ENCODE assay signal across 20 cellular contexts in genomic region chr13:112434937-112435523, GRCh38. TPM values are rescaled to one million over a fixed set of nuclear protein-coding genes. Genes with fewer than 3 reads are reported as not detected.
DNase-seq lines count a peak whose midpoint lies in the region; ATAC-seq, FAIRE-seq and TF ChIP-seq lines count a peak whose summit lies in the region.
"Had no signal": no experiment of that assay in that cellular context is flagged by ENCODE, and none has a peak within 500 bp of the region (broad histone marks: within the 10 kb centered on the region; RNA-seq: fewer than 3 reads in every experiment).

No MANE protein-coding gene starts in this region.

- BruUV-seq in HepG2 (replicated peaks; lab: Mats Ljungman, UMichigan), result no TSS peak

- no peaks in the 10 kb centered on the region for H3K4me1 ChIP-seq in HepG2 (ENCODE audit: insufficient read depth, low read length)
- H3K4me1 ChIP-seq in right lobe of liver, result no peaks in the 10 kb centered on the region
- H3K4me1 ChIP-seq in H1 (replicated peaks in 1 of 4; ENCODE audit: control insufficient read depth in 3 of 4, insufficient read depth in 4 of 4, low read length in 3 of 4), result no peaks in the 10 kb centered on the region
- H3K4me1 ChIP-seq: A549, BE2C, HAP-1 had no signal

- H4K8ac ChIP-seq in H1 (ENCODE audit: extremely low read depth, insufficient read depth, low read length), result peak overlapping the region; percentile 20; the same call in 1 of the 2 replicates

- TF ChIP-seq CTCF in HepG2 (CRISPR knock-in tag; IDR thresholded peaks at IDR 0.05) (no peak), right lobe of liver (IDR thresholded peaks at IDR 0.05) (no peak), H1 (IDR thresholded peaks at IDR 0.05; ENCODE audit: control extremely low read depth in 1 of 3, insufficient read depth in 1 of 3, low read depth in 1 of 3, low read length in 3 of 3) (no peak), HFFc6 (IDR thresholded peaks at IDR 0.05) (no peak), WERI-Rb-1 (IDR thresholded peaks at IDR 0.05; ENCODE audit: low read depth, low read length) (no peak)

- no peak overlapping the region for H2BK120ac ChIP-seq in H1 (replicated peaks; ENCODE audit: low read depth, low read length)

- 23% methylated on average over 12 of the region's 12 CpGs for WGBS in HepG2 (ENCODE audit: low lambda C conversion rate)
- WGBS in right lobe of liver (ENCODE audit: insufficient coverage, low coverage, low lambda C conversion rate, missing lambda C conversion rate), result 81% methylated on average over 10 of the region's 12 CpGs
- 89% methylated on average over 12 of the region's 12 CpGs; no CpG with 5 or more reads in 1 of the 2 experiments for WGBS in H1 (ENCODE audit: extremely low coverage in 1 of 2, insufficient coverage in 1 of 2, insufficient read length in 1 of 2, insufficient replicate concordance in 2 of 2, low coverage in 1 of 2, low lambda C conversion rate in 2 of 2, missing lambda C conversion rate in 1 of 2), 2 experiments

- no peak for ATAC-seq in HepG2
- no peak for ATAC-seq in right lobe of liver
- ATAC-seq: A549, GM12878, GM23338 had no signal

- H3K79me2 ChIP-seq in HepG2 (ENCODE audit: insufficient read depth, low read length) (no peaks in the 10 kb centered on the region), H1 (ENCODE audit: control insufficient read depth in 1 of 2, insufficient read depth in 2 of 2, low read length in 2 of 2) (0 out of 4 replicates have a peak, but pooled peaks cover 0 to 2% of the 10 kb centered on the region in 2 experiments)

- peaks cover 7% of the 10 kb centered on the region for H3K9me3 ChIP-seq in HepG2 (ENCODE audit: low read length)
- no peaks in the 10 kb centered on the region for H3K9me3 ChIP-seq in right lobe of liver
- peaks cover 4 to 17% of the 10 kb centered on the region in 2 experiments; a peak in 2 of 4 replicates for H3K9me3 ChIP-seq in H1 (ENCODE audit: insufficient read depth in 2 of 2, low read depth in 1 of 2, low read length in 1 of 2)
- peaks cover 7% of the 10 kb centered on the region for H3K9me3 ChIP-seq in WERI-Rb-1 (ENCODE audit: severe bottlenecking)
- H3K9me3 ChIP-seq: BE2C, HAP-1 had no signal

- H3K27ac ChIP-seq in HepG2 (ENCODE audit: extremely low read length, insufficient read depth, low read length), result no peak overlapping the region
- H3K27ac ChIP-seq in right lobe of liver, result no peak overlapping the region
- no peak overlapping the region for H3K27ac ChIP-seq in H1 (ENCODE audit: low read depth, low read length)
- H3K27ac ChIP-seq in WERI-Rb-1, result no peak overlapping the region
- H3K27ac ChIP-seq: A549, C4-2B, HL-60 had no signal

- H3K36me3 ChIP-seq in HepG2 (replicated peaks in 1 of 2; ENCODE audit: control insufficient read depth in 1 of 2, insufficient read depth in 2 of 2, low read length in 2 of 2) (no peaks in the 10 kb centered on the region), right lobe of liver (no peaks in the 10 kb centered on the region), H1 (ENCODE audit: control insufficient read depth in 2 of 4, insufficient read depth in 4 of 4, low read length in 3 of 4) (no peaks in the 10 kb centered on the region), WERI-Rb-1 (no peaks in the 10 kb centered on the region)
- H3K36me3 ChIP-seq: BE2C, HAP-1 had no signal

- H3K4ac ChIP-seq in H1 (replicated peaks; ENCODE audit: insufficient read length, low read depth, low read length), result peak overlapping the region; percentile 29

- H3K36me3 Mint-ChIP-seq in HFFc6 (ENCODE audit: low read depth), result peaks cover 6% of the 10 kb centered on the region; the same call in 1 of the 2 replicates
- H3K36me3 Mint-ChIP-seq: CD4-positive, alpha-beta memory T cell; IgD-negative memory B cell had no signal

- H3K18ac ChIP-seq in H1 (ENCODE audit: extremely low read depth, low read length), result no peak overlapping the region

- H2BK20ac ChIP-seq in H1 (ENCODE audit: low read length), result no peak overlapping the region

- H3K14ac ChIP-seq in H1 (ENCODE audit: insufficient read length), result no peak overlapping the region

- TF ChIP-seq POLR2A in HepG2 (IDR thresholded peaks at IDR 0.05; ENCODE audit: insufficient read depth in 1 of 2, low read depth in 2 of 2, low read length in 2 of 2) (no peak), right lobe of liver (IDR thresholded peaks at IDR 0.05) (no peak), H1 (IDR thresholded peaks at IDR 0.05; ENCODE audit: control extremely low read depth in 1 of 2, low read depth in 2 of 2, low read length in 2 of 2) (no peak)

- no peak overlapping the region for H4K91ac ChIP-seq in H1 (replicated peaks; ENCODE audit: insufficient read length, low read length)

- no peak for FAIRE-seq in HepG2 (lab: Jason Lieb, UNC)
- FAIRE-seq in H1 (lab: Jason Lieb, UNC), result no peak
- FAIRE-seq in urothelium cell line (lab: Jason Lieb, UNC), result peak; percentile 98
- FAIRE-seq: A549, GM12878 had no signal

- H3K4me1 Mint-ChIP-seq in HFFc6 (ENCODE audit: low read depth), result no peaks in the 10 kb centered on the region
- H3K4me1 Mint-ChIP-seq: GM23338 had no signal

- H3K27me3 ChIP-seq in HepG2 (ENCODE audit: control insufficient read depth in 1 of 2, insufficient read depth in 2 of 2, low read length in 2 of 2) (peaks cover 0 to 11% of the 10 kb centered on the region in 2 experiments; a peak in 2 of 5 replicates), right lobe of liver (no peaks in the 10 kb centered on the region), H1 (replicated peaks in 1 of 4; ENCODE audit: control insufficient read depth in 3 of 4, extremely low read depth in 1 of 4, insufficient read depth in 3 of 4, low read length in 3 of 4) (no peaks in the 10 kb centered on the region; a peak in 1 of 7 replicates), WERI-Rb-1 (ENCODE audit: insufficient read depth, low read depth, severe bottlenecking) (peaks cover 85% of the 10 kb centered on the region)

- no peak overlapping the region for H4K5ac ChIP-seq in H1 (ENCODE audit: insufficient read length, low read depth, low read length)

- no peak overlapping the region for H3K56ac ChIP-seq in H1 (replicated peaks; ENCODE audit: insufficient read length, low read depth, low read length)

- H3K4me3 ChIP-seq in HepG2 (replicated peaks in 1 of 3; ENCODE audit: insufficient read depth in 1 of 3, low read depth in 2 of 3, low read length in 3 of 3) (no peak overlapping the region), right lobe of liver (no peak overlapping the region), H1 (ENCODE audit: extremely low read depth in 1 of 4, insufficient read depth in 2 of 4, low read depth in 3 of 4, low read length in 4 of 4) (no peak overlapping the region), WERI-Rb-1 (ENCODE audit: low read depth, low read length) (no peak overlapping the region)
- H3K4me3 ChIP-seq: A549, GM12878, GM23338, HAP-1 had no signal

- no peak overlapping the region for H2AK5ac ChIP-seq in H1 (ENCODE audit: low read depth, low read length)

- H3K4me3 Mint-ChIP-seq in HFFc6, result no peak overlapping the region
- H3K4me3 Mint-ChIP-seq: CD4-positive, alpha-beta memory T cell; GM23338; IgD-negative memory B cell had no signal

- H2AFZ ChIP-seq in HepG2 (ENCODE audit: low read length), result no peak overlapping the region
- no peak overlapping the region for H2AFZ ChIP-seq in H1 (ENCODE audit: low read length)
- H2AFZ ChIP-seq: GM23338 had no signal

- in situ Hi-C loops in HepG2 (cut with HindIII; ENCODE audit: extremely low pct_ligation_motif_present, low pct_unique_long_range_greater_than_20kb), result loop anchor here (25.0 kb wide), 1 partner anchor 223 kb away; no protein-coding TSS in a partner anchor

- DNase-seq in HepG2 (ENCODE audit: low spot score) (no peak), right lobe of liver (no peak), H1 (ENCODE audit: low read depth in 1 of 2, low spot score in 2 of 2) (no peak), mesenteric fat pad (ENCODE audit: low spot score) (peak; percentile 64), urothelium cell line (ENCODE audit: low spot score) (peak; percentile 1), NCI-H128 (lab: John Stamatoyannopoulos, UW; ENCODE audit: unreplicated experiment) (no peak), HFFc6 (no peak), WERI-Rb-1 (no peak)
- DNase-seq: BE2C; CD4-positive, alpha-beta memory T cell; DMS79 had no signal

- no peaks in the 10 kb centered on the region for H4K20me1 ChIP-seq in HepG2 (ENCODE audit: insufficient read depth, low read length)
- peaks cover 0 to 3% of the 10 kb centered on the region in 2 experiments for H4K20me1 ChIP-seq in H1 (replicated peaks in 1 of 2; ENCODE audit: control insufficient read depth in 1 of 2, insufficient read depth in 2 of 2, low read length in 2 of 2)

- CTCF ChIA-PET in HepG2 (lab: Yijun Ruan, JAX; ENCODE audit: low intra/inter-chr PET ratio, low total read pairs) (no interaction called here), H1 (lab: Charles Lee; ENCODE audit: partially characterized antibody) (interaction anchor here (1.0 to 1.4 kb wide), 2 partner anchors 9 to 22 kb away, joined by 3 read pairs; no protein-coding TSS in a partner anchor)

- peaks cover 1% of the 10 kb centered on the region; the same call in 1 of the 2 replicates for H3K23me2 ChIP-seq in H1 (ENCODE audit: low read depth, low read length)

- TF ChIP-seq EP300 in HepG2 (IDR thresholded peaks at IDR 0.05; ENCODE audit: low read depth in 2 of 2, low read length in 2 of 2) (no peak), HepG2 (CRISPR knock-in tag; IDR thresholded peaks at IDR 0.05; ENCODE audit: borderline replicate concordance) (no peak), H1 (IDR thresholded peaks at IDR 0.05; ENCODE audit: borderline replicate concordance in 1 of 2, low read depth in 2 of 2, low read length in 2 of 2) (no peak)

- intact Hi-C loops in HepG2 (cut with micrococcal nuclease; ENCODE audit: unreplicated experiment) (no loop called here), right lobe of liver (cut with DNase I) (no loop called here)

- no peak overlapping the region for H2BK15ac ChIP-seq in H1 (ENCODE audit: low read length)

- POLR2A ChIA-PET in HepG2 (lab: Yijun Ruan, JAX), result no interaction called here
- POLR2A ChIA-PET in H1 (lab: Charles Lee; ENCODE audit: partially characterized antibody), result no interaction called here

- no peak overlapping the region; the same call in 1 of the 2 replicates for H2BK12ac ChIP-seq in H1 (ENCODE audit: low read depth, low read length)

- H3K27ac Mint-ChIP-seq in HFFc6, result no peak overlapping the region
- H3K27ac Mint-ChIP-seq: CD4-positive, alpha-beta memory T cell; GM23338; IgD-negative memory B cell had no signal

- H3K27me3 Mint-ChIP-seq in HFFc6 (ENCODE audit: insufficient read depth), result peaks cover 3% of the 10 kb centered on the region

- peaks cover 22% of the 10 kb centered on the region for H3K9me3 Mint-ChIP-seq in HFFc6

- H2BK5ac ChIP-seq in H1 (ENCODE audit: low read depth, low read length), result no peak overlapping the region

- no peak overlapping the region for H3K9ac ChIP-seq in HepG2 (ENCODE audit: insufficient read depth, low read depth, low read length)
- H3K9ac ChIP-seq in H1 (replicated peaks in 1 of 4; ENCODE audit: extremely low read depth in 1 of 4, low read depth in 3 of 4, low read length in 3 of 4), result 0 out of 7 replicates have a peak overlapping the region, but pooled peaks of 1 of the 4 experiments have one; percentile 30

- peaks cover 3% of the 10 kb centered on the region for H3K79me1 ChIP-seq in H1 (ENCODE audit: low read depth, low read length)

- TF ChIP-seq RAD21 in HepG2 (CRISPR knock-in tag; IDR thresholded peaks at IDR 0.05) (no peak), H1 (IDR thresholded peaks at IDR 0.05 in 1 of 2, conservative IDR thresholded peaks at IDR 0.05 in 1 of 2; ENCODE audit: low read depth in 2 of 2, low read length in 2 of 2) (no peak)

- no peak overlapping the region for H3K23ac ChIP-seq in H1 (ENCODE audit: insufficient read length)

- no peak overlapping the region for H3K4me2 ChIP-seq in HepG2 (ENCODE audit: low read depth, low read length)
- H3K4me2 ChIP-seq in H1 (ENCODE audit: insufficient read depth in 1 of 2, low read depth in 2 of 2, low read length in 2 of 2), result no peak overlapping the region; a peak in 1 of 4 replicates
- H3K4me2 ChIP-seq: A549, GM23338 had no signal

RNA-seq across cellular contexts. Expression of gene SPACA7, which starts 58.9 kb away (rescaled TPM):
- total RNA-seq in HepG2 (2016; rRNA removed; fragmentation: Illumina TruSeq; extraction: Trizol) (not detected in 2 replicates), right lobe of liver (not detected), mesenteric fat pad (not detected)
- total RNA-seq in HepG2 (2016; cell fraction: cytosol; rRNA removed; fragmentation: Illumina TruSeq; extraction: Trizol; ENCODE audit: low read depth), result not detected in 2 replicates
- not detected in 2 replicates for total RNA-seq in HepG2 (2016; cell fraction: insoluble cytoplasmic fraction; rRNA removed; fragmentation: Illumina TruSeq; extraction: Trizol)
- not detected in 2 replicates for total RNA-seq in HepG2 (2016; cell fraction: membrane; rRNA removed; fragmentation: Illumina TruSeq; extraction: Trizol)
- not detected in 2 replicates for total RNA-seq in HepG2 (2016; cell fraction: nucleus; rRNA removed; fragmentation: Illumina TruSeq; extraction: Trizol)
- polyA plus RNA-seq in HepG2 (2011; rRNA removed) (not detected in 2 replicates), H1 (2011; rRNA removed) (not detected in 2 replicates)
- not detected in 2 replicates for polyA plus RNA-seq in HepG2 (2011; cell fraction: cytosol; rRNA removed)
- not detected in 2 replicates for polyA plus RNA-seq in HepG2 (2011; cell fraction: nucleus; rRNA removed)
- not detected in 2 replicates for polyA plus RNA-seq in HepG2 (2012)
- polyA plus RNA-seq in HepG2 (2016; cell fraction: cytosol; fragmentation: Illumina TruSeq; extraction: Trizol; ENCODE audit: low read depth), result not detected in 2 replicates
- not detected in 2 replicates for polyA plus RNA-seq in HepG2 (2016; cell fraction: insoluble cytoplasmic fraction; fragmentation: Illumina TruSeq; extraction: Trizol; ENCODE audit: low read depth)
- polyA plus RNA-seq in HepG2 (2016; cell fraction: membrane; fragmentation: Illumina TruSeq; extraction: Trizol; ENCODE audit: low read depth), result not detected in 2 replicates
- not detected in 2 replicates for polyA plus RNA-seq in HepG2 (2016; cell fraction: nucleus; fragmentation: Illumina TruSeq; extraction: Trizol; ENCODE audit: insufficient read depth, low read depth)
- polyA minus RNA-seq in HepG2 (2011; rRNA and poly(A)+ RNA removed; ENCODE audit: low replicate concordance), result not detected in 2 replicates
- not detected in 2 replicates for polyA minus RNA-seq in HepG2 (2011; cell fraction: cytosol; rRNA and poly(A)+ RNA removed)
- polyA minus RNA-seq in HepG2 (2011; cell fraction: nucleus; rRNA and poly(A)+ RNA removed), result not detected in 2 replicates
- not detected in 2 replicates for total RNA-seq in H1 (2021; fragmentation: NEBNext Ultra II Directional; extraction: Animal tissue kit (Norgen Biotek cat#: 25700))
- polyA plus RNA-seq in H1 (2011; cell fraction: cytosol; rRNA removed), result not detected
- not detected for polyA plus RNA-seq in H1 (2011; cell fraction: nucleus; rRNA removed)
- polyA plus RNA-seq in H1 (2012, experiment 1 of 2), result not detected in 4 replicates
- not detected for polyA plus RNA-seq in H1 (2012, experiment 2 of 2)
- not detected for polyA plus RNA-seq in H1 (2013, experiment 1 of 2)
- polyA plus RNA-seq in H1 (2013, experiment 2 of 2), result not detected
- not detected in 2 replicates for polyA minus RNA-seq in H1 (2011; rRNA and poly(A)+ RNA removed)
- polyA minus RNA-seq in H1 (2011; cell fraction: cytosol; rRNA and poly(A)+ RNA removed), result not detected
- polyA minus RNA-seq in H1 (2011; cell fraction: nucleus; rRNA and poly(A)+ RNA removed), result not detected
- not detected for total RNA-seq in HFFc6 (2021; fragmentation: NEBNext Ultra II Directional; extraction: Animal tissue kit (Norgen Biotek cat#: 25700))
- total RNA-seq: CD4-positive, alpha-beta memory T cell; G401; GM12878; GM23338 had no signal
- polyA plus RNA-seq: A549; AG04450; CD4-positive, alpha-beta memory T cell; GM12878; GM23338; IgD-negative memory B cell had no signal

Comparison
In these comparisons a context has a peak if more than half of its experiments do, and no peak if none do; other contexts are left out.
1. DNase-seq: peak in mesenteric fat pad (single experiment) and urothelium cell line (single experiment); none in HepG2 (single experiment), right lobe of liver (0 of 3), H1 (0 of 2), NCI-H128 (single experiment), HFFc6 (single experiment) and WERI-Rb-1 (single experiment).